Comparison of ENCODE assay signal across 1 cellular context in genomic region chr6:834190-834589, GRCh38.
TF ChIP-seq lines count a peak whose summit lies in the region.

No MANE protein-coding gene starts in this region.

TF ChIP-seq in HEK293, 187 proteins besides CTCF, POLR2A, EP300 and RAD21 (continued from another document):
- TF ChIP-seq ZNF362 (tag by site-specific recombination; IDR thresholded peaks at IDR 0.05) = no peak
